In genomic region chr14:60331201-60332045, GRCh38 we compare ENCODE assay signal across 8 cellular contexts.
DNase-seq lines count a peak whose midpoint lies in the region; ATAC-seq and TF ChIP-seq lines count a peak whose summit lies in the region.

No MANE protein-coding gene starts in this region.

- TF ChIP-seq CTCF in GM10248 (IDR thresholded peaks at IDR 0.05; ENCODE audit: control extremely low read depth, extremely low read depth, low read depth, missing control alignments) (peak; percentile 82), HCT116 (IDR thresholded peaks at IDR 0.05 in 2 of 3, conservative IDR thresholded peaks at IDR 0.05 in 1 of 3; ENCODE audit: borderline replicate concordance in 1 of 3, insufficient read depth in 1 of 3, low read depth in 2 of 3, low read length in 2 of 3) (peak; percentile 69 to 91 (median 80); a peak in 5 of 6 replicates), MM.1S (IDR thresholded peaks at IDR 0.05; ENCODE audit: low read length) (peak; percentile 69), right atrium auricular region (IDR thresholded peaks at IDR 0.05) (peak; percentile 56 to 81)

- ATAC-seq in HCT116 (peak; percentile 86), aorta (ENCODE audit: low FRiP score) (no peak)

- RAD21 ChIA-PET in HCT116 (lab: Charles Lee; ENCODE audit: low non-redundant PET in 1 of 2, low total read pairs in 2 of 2, uncharacterized antibody in 2 of 2, unreplicated experiment in 2 of 2) = interaction anchor here (0.7 to 1.4 kb wide), 3 partner anchors 152 to 231 kb away, joined by 4 to 5 read pairs (median 4); no protein-coding TSS in a partner anchor

- H3F3A ChIP-seq in MM.1S (ENCODE audit: insufficient read depth, low read length) = peaks cover 7% of the 10 kb centered on the region; the same call in 1 of the 2 replicates

- H3K4me1 ChIP-seq in HCT116 (ENCODE audit: control insufficient read depth in 1 of 2, insufficient read depth in 2 of 2, low read length in 2 of 2) = peaks cover 3 to 11% of the 10 kb centered on the region in 2 experiments; a peak in 2 of 4 replicates
- H3K4me1 ChIP-seq in MM.1S (ENCODE audit: low read length) = 0 out of 2 replicates have a peak, but pooled peaks cover 3% of the 10 kb centered on the region
- peaks cover 0 to 16% of the 10 kb centered on the region in 2 donors for H3K4me1 ChIP-seq in right atrium auricular region
- no peaks in the 10 kb centered on the region for H3K4me1 ChIP-seq in aorta (ENCODE audit: control insufficient read depth in 1 of 2, insufficient read depth in 2 of 2, low read length in 2 of 2)

- H3K4me1 Mint-ChIP-seq in activated naive CD8-positive, alpha-beta T cell (ENCODE audit: low read depth) = peaks cover 27% of the 10 kb centered on the region

- H3K4me2 ChIP-seq in HCT116 (ENCODE audit: low read length) (peak overlapping the region; percentile 76), MM.1S (ENCODE audit: low read depth, low read length) (peak overlapping the region; percentile 73)

- peak overlapping the region; percentile 47 to 55 for H3K4me3 ChIP-seq in HCT116 (replicated peaks in 1 of 2; ENCODE audit: low read depth in 1 of 2, low read length in 2 of 2)
- H3K4me3 ChIP-seq in MM.1S (ENCODE audit: low read length) = peak overlapping the region; percentile 66
- peak overlapping the region; percentile 31 to 52 for H3K4me3 ChIP-seq in right atrium auricular region
- peak overlapping the region; percentile 27 to 28 for H3K4me3 ChIP-seq in aorta (ENCODE audit: low read length in 2 of 2)

- no peaks in the 10 kb centered on the region for H4K20me1 ChIP-seq in HCT116 (ENCODE audit: insufficient read depth)
- H4K20me1 ChIP-seq in MM.1S (ENCODE audit: insufficient read depth, low read length) = no peaks in the 10 kb centered on the region

- CTCF ChIA-PET in GM10248 (lab: Yijun Ruan, JAX) (interaction anchor here (0.7 to 6.7 kb wide), 58 partner anchors 8 to 944 kb away, joined by 3 to 38 read pairs (median 4); partner anchors contain the start of genes DHRS7, PCNX4, SLC38A6 and TRMT5), HCT116 (lab: Charles Lee) (interaction anchor here (0.7 to 2.5 kb wide), 28 partner anchors 9 to 954 kb away, joined by 3 to 17 read pairs (median 4); partner anchors contain the start of gene PPM1A)

- H3K4me3 Mint-ChIP-seq in activated naive CD8-positive, alpha-beta T cell = peak overlapping the region; percentile 97

- H3K9ac ChIP-seq in HCT116 (ENCODE audit: low read length) (peak overlapping the region; percentile 42), MM.1S (ENCODE audit: low read length) (peak overlapping the region; percentile 57; the same call in 1 of the 2 replicates)

- H3K36me3 Mint-ChIP-seq in activated naive CD8-positive, alpha-beta T cell = no peaks in the 10 kb centered on the region

- DNase-seq in GM10248 (ENCODE audit: extremely low spot score) (peak; percentile 71), HCT116 (ENCODE audit: low read depth, low spot score) (peak; percentile 67), MM.1S (peak; percentile 71), SK-MEL-5 (ENCODE audit: low read depth, low spot score) (peak; percentile 81), right atrium auricular region (ENCODE audit: low spot score) (no peak), renal cortical epithelial cell (ENCODE audit: low read depth) (peak; percentile 47), aorta (peak; percentile 63 to 82)

- no peaks in the 10 kb centered on the region for H3K9me3 ChIP-seq in HCT116 (ENCODE audit: control insufficient read depth in 1 of 2, insufficient read depth in 1 of 2, low read depth in 1 of 2, low read length in 2 of 2)
- H3K9me3 ChIP-seq in MM.1S (replicated peaks; ENCODE audit: insufficient read depth, low read length) = no peaks in the 10 kb centered on the region
- H3K9me3 ChIP-seq in right atrium auricular region = no peaks in the 10 kb centered on the region
- no peaks in the 10 kb centered on the region for H3K9me3 ChIP-seq in aorta (ENCODE audit: control insufficient read depth, low read length)

- H2AFZ ChIP-seq in HCT116 (ENCODE audit: low read depth, low read length, poor library complexity, severe bottlenecking) (peak overlapping the region; percentile 94), MM.1S (ENCODE audit: low read length) (peak overlapping the region; percentile 89)

- H3K27ac Mint-ChIP-seq in activated naive CD8-positive, alpha-beta T cell = peak overlapping the region; percentile 96

- no peaks in the 10 kb centered on the region for H3K27me3 ChIP-seq in HCT116 (ENCODE audit: insufficient read depth, low read length)
- no peaks in the 10 kb centered on the region for H3K27me3 ChIP-seq in MM.1S (replicated peaks; ENCODE audit: insufficient read depth, low read length)
- H3K27me3 ChIP-seq in right atrium auricular region = no peaks in the 10 kb centered on the region
- H3K27me3 ChIP-seq in aorta (ENCODE audit: control insufficient read depth in 1 of 2, insufficient read depth in 2 of 2, low read length in 1 of 2) = no peaks in the 10 kb centered on the region

- no peak for TF ChIP-seq POLR2A in HCT116 (IDR thresholded peaks at IDR 0.05; ENCODE audit: borderline replicate concordance, extremely low read depth, insufficient read depth, insufficient read length)

- H3K9me3 Mint-ChIP-seq in activated naive CD8-positive, alpha-beta T cell (ENCODE audit: low read depth) = no peaks in the 10 kb centered on the region

- peak; percentile 63 for TF ChIP-seq RAD21 in HCT116 (IDR thresholded peaks at IDR 0.05; ENCODE audit: low read depth)

- BruUV-seq in HCT116 (replicated peaks; lab: Mats Ljungman, UMichigan) = no TSS peak

- POLR2A ChIA-PET in GM10248 (lab: Yijun Ruan, JAX) = no interaction called here
- POLR2A ChIA-PET in HCT116 (lab: Charles Lee) = interaction anchor here (1.3 to 1.4 kb wide), 2 partner anchors 82 to 231 kb away, joined by 3 to 6 read pairs; partner anchors contain the start of gene PPM1A

- intact Hi-C loops in HCT116 (cut with micrococcal nuclease) = loop anchor here (1.0 to 10.0 kb wide), 4 partner anchors 64 to 921 kb away; no protein-coding TSS in a partner anchor
- intact Hi-C loops in aorta (cut with DNase I) = no loop called here

- H3K79me2 ChIP-seq in HCT116 (ENCODE audit: insufficient read depth, low read length) (no peaks in the 10 kb centered on the region), MM.1S (ENCODE audit: low read length) (no peaks in the 10 kb centered on the region)

- H3K27me3 Mint-ChIP-seq in activated naive CD8-positive, alpha-beta T cell = peaks cover 26% of the 10 kb centered on the region

- no peaks in the 10 kb centered on the region for H3K9me2 ChIP-seq in HCT116 (ENCODE audit: insufficient read depth)
- H3K9me2 ChIP-seq in MM.1S (replicated peaks; ENCODE audit: insufficient read depth, low read length) = no peaks in the 10 kb centered on the region

- WGBS in aorta, 2 donors = 4 to 6% methylated on average over 24 of the region's 24 CpGs

- H3K27ac ChIP-seq in HCT116 (ENCODE audit: low read depth, low read length) = peak overlapping the region; percentile 56
- H3K27ac ChIP-seq in MM.1S (ENCODE audit: low read length) = peak overlapping the region; percentile 73
- H3K27ac ChIP-seq in right atrium auricular region = peak overlapping the region in 1 of 2 donors; percentile 8
- no peak overlapping the region for H3K27ac ChIP-seq in aorta (ENCODE audit: low read depth in 1 of 2, low read length in 2 of 2)

- H3K36me3 ChIP-seq in HCT116 (ENCODE audit: control insufficient read depth in 1 of 2, insufficient read depth in 2 of 2, low read length in 2 of 2) (no peaks in the 10 kb centered on the region), MM.1S (replicated peaks; ENCODE audit: insufficient read depth, low read length) (no peaks in the 10 kb centered on the region), right atrium auricular region (no peaks in the 10 kb centered on the region), aorta (ENCODE audit: control insufficient read depth in 1 of 2, insufficient read depth in 2 of 2, low read length in 1 of 2) (no peaks in the 10 kb centered on the region)

- in situ Hi-C loops in SK-MEL-5 (cut with HindIII; ENCODE audit: low pct_unique_long_range_greater_than_20kb, low sequenced_read_pairs) = no loop called here

TF ChIP-seq in HCT116, 20 proteins besides CTCF, POLR2A, EP300 and RAD21 (continues in another document):
- TF ChIP-seq FOSL1 (IDR thresholded peaks at IDR 0.05; ENCODE audit: low read depth) (no peak), REST (IDR thresholded peaks at IDR 0.05; ENCODE audit: low read depth) (no peak), EGR1 (IDR thresholded peaks at IDR 0.05; ENCODE audit: low read depth) (no peak), EZH2 (IDR thresholded peaks at IDR 0.05) (no peak), ZFX (IDR thresholded peaks at IDR 0.05) (peak; percentile 13; the same call in 1 of the 2 replicates), CBX3 (IDR thresholded peaks at IDR 0.05; ENCODE audit: low read depth) (peak; percentile 79; the same call in 1 of the 2 replicates), SIN3A (IDR thresholded peaks at IDR 0.05; ENCODE audit: low read depth) (peak; percentile 65; the same call in 1 of the 2 replicates), YY1 (IDR thresholded peaks at IDR 0.05; ENCODE audit: extremely low read depth, insufficient replicate concordance, low read depth, low read length) (peak; percentile 48), SRF (IDR thresholded peaks at IDR 0.05; ENCODE audit: low read depth) (no peak), CEBPB (IDR thresholded peaks at IDR 0.05; ENCODE audit: low read depth) (no peak), ZNF274 (IDR thresholded peaks at IDR 0.05; ENCODE audit: low read depth, low read length) (no peak)

Comparison
In these comparisons a context has a peak if more than half of its experiments do, and no peak if none do; other contexts are left out.
1. H3K27ac ChIP-seq: peak in HCT116 (single experiment) and MM.1S (single experiment); none in aorta (0 of 2).
2. Peak in every context shown above with its lines, with median percentiles within 50 percentile points of each other: CTCF ChIP-seq and H3K4me3 ChIP-seq.